ENCODE assay signal across 30 cellular contexts in the genomic region with DNA sequence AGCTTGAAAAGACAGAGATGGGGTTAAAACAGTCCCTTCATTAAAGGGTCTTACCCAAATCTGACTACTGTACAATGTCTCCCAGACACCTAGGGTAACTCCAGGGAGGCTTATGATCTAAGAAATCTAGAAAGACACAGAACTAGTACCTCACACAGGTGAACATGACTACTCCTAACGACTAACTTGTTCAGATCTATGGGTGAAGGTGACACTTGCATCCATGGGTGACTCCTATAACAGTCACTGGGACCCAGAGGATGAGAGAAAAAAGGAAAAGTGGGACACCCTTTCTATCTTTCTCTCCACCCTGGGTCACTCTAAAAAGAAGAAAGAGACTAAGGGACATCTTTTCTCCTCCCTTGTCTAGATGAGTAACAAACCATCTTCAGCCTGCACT. TPM values are rescaled to one million over a fixed set of nuclear protein-coding genes. Genes with fewer than 3 reads are reported as not detected.
DNase-seq lines count a peak whose midpoint lies in the region; ATAC-seq and TF ChIP-seq lines count a peak whose summit lies in the region.
"Had no signal": no experiment of that assay in that cellular context is flagged by ENCODE, and none has a peak within 500 bp of the region (broad histone marks: within the 10 kb centered on the region; RNA-seq: fewer than 3 reads in every experiment).

No MANE protein-coding gene starts in this region.

- H3K27ac Mint-ChIP-seq in stimulated activated naive CD8-positive, alpha-beta T cell treated with anti-CD3 and anti-CD28 coated beads, Interleukin-15, amount 100 ng/mL, for 72 hours = no peak overlapping the region
- H3K27ac Mint-ChIP-seq: activated CD8-positive, alpha-beta T cell treated with anti-CD3 and anti-CD28 coated beads for 36 hours; CD8-positive, alpha-beta memory T cell; immature natural killer cell had no signal

- H3K9me3 ChIP-seq in body of pancreas = peaks cover 0 to 31% (median 0%) of the 10 kb centered on the region in 3 donors

- H3K36me3 ChIP-seq in body of pancreas (replicated peaks in 1 of 2; ENCODE audit: insufficient read depth in 1 of 2, low read depth in 2 of 2) = no peaks in the 10 kb centered on the region
- H3K36me3 ChIP-seq: adrenal gland, esophagus squamous epithelium, left ventricle myocardium inferior, prostate gland, tibial artery had no signal

- TF ChIP-seq POLR2A in body of pancreas (IDR thresholded peaks at IDR 0.05) = no peak

- WGBS in body of pancreas, 2 donors = 0 to 13% methylated on average over 1 of the region's 1 CpG

- peak; percentile 4 for DNase-seq in ACHN
- DNase-seq in Jurkat, Clone E6-1 (ENCODE audit: low read depth, low spot score) = peak; percentile 5
- DNase-seq in astrocyte of the spinal cord (ENCODE audit: low read depth, low spot score) = peak; percentile 0
- DNase-seq in fibroblast of villous mesenchyme (ENCODE audit: low read depth) = peak; percentile 16
- DNase-seq in NCI-H2029 treated with DMSO at 0.1 percent for 48 hours (lab: John Stamatoyannopoulos, UW) = no peak
- no peak for DNase-seq in stimulated activated naive CD8-positive, alpha-beta T cell treated with anti-CD3 and anti-CD28 coated beads, Interleukin-15, amount 100 ng/mL, for 72 hours
- no peak for DNase-seq in body of pancreas
- DNase-seq: activated CD8-positive, alpha-beta T cell treated with anti-CD3 and anti-CD28 coated beads for 36 hours; adrenal gland; CD8-positive, alpha-beta memory T cell; central memory CD4-positive, alpha-beta T cell; effector CD4-positive, alpha-beta T cell; esophagus squamous epithelium; head of caudate nucleus; immature natural killer cell; left ventricle myocardium inferior; mucosa of descending colon; NCI-H1092; NCI-H2081 treated with DMSO at 0.1 percent for 48 hours; NCI-H510A; RPMI8226; stimulated activated naive CD8-positive, alpha-beta T cell treated with anti-CD3 and anti-CD28 coated beads, Interleukin-15, Interleukin-2, amounts not matched to agents 100 U/mL and 50 U/mL, for 24 hours; T1000; tibial artery had no signal

- TF ChIP-seq CTCF in astrocyte of the spinal cord (IDR thresholded peaks at IDR 0.05; ENCODE audit: low read depth, low read length) (no peak), fibroblast of villous mesenchyme (IDR thresholded peaks at IDR 0.05; ENCODE audit: insufficient read depth, low read depth, low read length) (no peak), body of pancreas (IDR thresholded peaks at IDR 0.05) (no peak)

- no peak overlapping the region for H3K27ac ChIP-seq in body of pancreas
- H3K27ac ChIP-seq: adrenal gland, esophagus squamous epithelium, KMS-11, left ventricle myocardium inferior, prostate gland, SK-N-MC, skin epidermis, tibial artery had no signal

- no peak overlapping the region for H3K4me3 Mint-ChIP-seq in stimulated activated naive CD8-positive, alpha-beta T cell treated with anti-CD3 and anti-CD28 coated beads, Interleukin-15, amount 100 ng/mL, for 72 hours
- H3K4me3 Mint-ChIP-seq: activated CD8-positive, alpha-beta T cell treated with anti-CD3 and anti-CD28 coated beads for 36 hours; CD8-positive, alpha-beta memory T cell; immature natural killer cell had no signal

- H3K27me3 ChIP-seq in body of pancreas = no peaks in the 10 kb centered on the region
- H3K27me3 ChIP-seq: adrenal gland, esophagus squamous epithelium, tibial artery had no signal

- in situ Hi-C loops in ACHN (cut with HindIII; ENCODE audit: low pct_ligation_motif_present, low pct_unique_long_range_greater_than_20kb, low sequenced_read_pairs) (no loop called here), astrocyte of the spinal cord (cut with HindIII; ENCODE audit: low sequenced_read_pairs) (no loop called here)

- H3K4me3 ChIP-seq in Jurkat, Clone E6-1 (ENCODE audit: low read length) = no peak overlapping the region
- H3K4me3 ChIP-seq in astrocyte of the spinal cord (ENCODE audit: low read depth, low read length) (no peak overlapping the region), fibroblast of villous mesenchyme (ENCODE audit: low read depth, low read length) (no peak overlapping the region), body of pancreas (no peak overlapping the region)
- H3K4me3 ChIP-seq: adrenal gland, esophagus squamous epithelium, left ventricle myocardium inferior, mucosa of descending colon, prostate gland, SK-N-MC, skin epidermis, tibial artery had no signal

- H3K4me1 ChIP-seq in body of pancreas = no peaks in the 10 kb centered on the region
- H3K4me1 ChIP-seq: adrenal gland, esophagus squamous epithelium, left ventricle myocardium inferior, prostate gland, tibial artery had no signal

- H3K27me3 Mint-ChIP-seq in stimulated activated naive CD8-positive, alpha-beta T cell treated with anti-CD3 and anti-CD28 coated beads, Interleukin-15, amount 100 ng/mL, for 72 hours = no peaks in the 10 kb centered on the region
- H3K27me3 Mint-ChIP-seq: CD8-positive, alpha-beta memory T cell had no signal

- intact Hi-C loops in body of pancreas (cut with DNase I) = no loop called here

- no peaks in the 10 kb centered on the region for H3K4me1 Mint-ChIP-seq in stimulated activated naive CD8-positive, alpha-beta T cell treated with anti-CD3 and anti-CD28 coated beads, Interleukin-15, amount 100 ng/mL, for 72 hours
- H3K4me1 Mint-ChIP-seq: CD8-positive, alpha-beta memory T cell; immature natural killer cell had no signal

- no peak for ATAC-seq in stimulated activated naive CD8-positive, alpha-beta T cell treated with anti-CD3 and anti-CD28 coated beads, Interleukin-15, amount 100 ng/mL, for 72 hours
- ATAC-seq in body of pancreas = no peak
- ATAC-seq: activated CD4-positive, CD25-positive, alpha-beta regulatory T cell treated with anti-CD3 and anti-CD28 coated beads, Interleukin-2, amount 50 U/mL, for 24 hours; activated CD8-positive, alpha-beta T cell treated with anti-CD3 and anti-CD28 coated beads for 36 hours; mucosa of descending colon; stimulated activated naive CD8-positive, alpha-beta T cell treated with anti-CD3 and anti-CD28 coated beads, Interleukin-15, Interleukin-2, amounts not matched to agents 100 U/mL and 50 U/mL, for 24 hours had no signal

- peaks cover 39 to 55% of the 10 kb centered on the region in 2 donors for H3K9me3 Mint-ChIP-seq in stimulated activated naive CD8-positive, alpha-beta T cell treated with anti-CD3 and anti-CD28 coated beads, Interleukin-15, amount 100 ng/mL, for 72 hours

RNA-seq across cellular contexts. Expression of gene AKR1C8, which starts 19.2 kb away (rescaled TPM):
- not detected for polyA plus RNA-seq in Jurkat, Clone E6-1 (2012; ENCODE audit: insufficient read depth, insufficient read length)
- not detected in 2 replicates for total RNA-seq in fibroblast of villous mesenchyme
- not detected for total RNA-seq in body of pancreas
- total RNA-seq: activated CD8-positive, alpha-beta T cell treated with anti-CD3 and anti-CD28 coated beads for 36 hours; adrenal gland; Daoy; esophagus squamous epithelium; mucosa of descending colon; prostate gland had no signal
- polyA plus RNA-seq: adrenal gland; CD8-positive, alpha-beta memory T cell; immature natural killer cell had no signal

RNA-seq across cellular contexts. Expression of gene AKR1C4, which starts 30.9 kb away (rescaled TPM):
- not detected for polyA plus RNA-seq in Jurkat, Clone E6-1 (2012; ENCODE audit: insufficient read depth, insufficient read length)
- total RNA-seq in fibroblast of villous mesenchyme (not detected in 2 replicates), body of pancreas (1 to 10 TPM in 1 of 2 donors, not detected in 1; 1.0 TPM)
- total RNA-seq: activated CD8-positive, alpha-beta T cell treated with anti-CD3 and anti-CD28 coated beads for 36 hours; adrenal gland; CD8-positive, alpha-beta memory T cell; Daoy; esophagus squamous epithelium; left ventricle myocardium inferior; mucosa of descending colon; prostate gland had no signal
- polyA plus RNA-seq: CD8-positive, alpha-beta memory T cell; immature natural killer cell had no signal

Comparison
In these comparisons a context has a peak if more than half of its experiments do, and no peak if none do; other contexts are left out.
1. DNase-seq: peak in ACHN (single experiment), Jurkat, Clone E6-1 (single experiment), astrocyte of the spinal cord (single experiment) and fibroblast of villous mesenchyme (single experiment); none in NCI-H2029 treated with DMSO at 0.1 percent for 48 hours (single experiment), stimulated activated naive CD8-positive, alpha-beta T cell treated with anti-CD3 and anti-CD28 coated beads, Interleukin-15, amount 100 ng/mL, for 72 hours (0 of 2) and body of pancreas (0 of 4).